ENCODE assay signal across 8 cellular contexts in genomic region chr5:14440598-14441401, GRCh38.
DNase-seq lines count a peak whose midpoint lies in the region; ATAC-seq and TF ChIP-seq lines count a peak whose summit lies in the region.

No MANE protein-coding gene starts in this region.

- DNase-seq in GM04504 (ENCODE audit: low read depth) (peak; percentile 97), anterior cingulate cortex (lab: John Stamatoyannopoulos, UW) (peak in 55 of 58 donors; percentile 30 to 89 (median 59)), hepatic stellate cell (ENCODE audit: low spot score) (peak; percentile 83), retinal pigment epithelial cell (ENCODE audit: low read depth) (peak; percentile 72), NCI-H345 treated with DMSO at 0.1 percent for 48 hours (lab: John Stamatoyannopoulos, UW; ENCODE audit: unreplicated experiment) (no peak), SIG-M5 (lab: John Stamatoyannopoulos, UW) (no peak), iPS-NIHi7 (ENCODE audit: extremely low spot score) (no peak)

- TF ChIP-seq CTCF in retinal pigment epithelial cell (conservative IDR thresholded peaks at IDR 0.05; ENCODE audit: low read depth, low read length), result no peak

- H3K4me3 ChIP-seq in retinal pigment epithelial cell (ENCODE audit: low read length), result peak overlapping the region; percentile 51

- ATAC-seq in HG02981 (IDR thresholded peaks at IDR 0.05; ENCODE audit: unreplicated experiment), result no peak

Comparison
In these comparisons a context has a peak if more than half of its experiments do, and no peak if none do; other contexts are left out.
1. DNase-seq: peak in GM04504 (single experiment), anterior cingulate cortex (55 of 58), hepatic stellate cell (single experiment) and retinal pigment epithelial cell (single experiment); none in NCI-H345 treated with DMSO at 0.1 percent for 48 hours (single experiment), SIG-M5 (single experiment) and iPS-NIHi7 (single experiment).